1 cellular context compared by ENCODE assay signal in the genomic region with DNA sequence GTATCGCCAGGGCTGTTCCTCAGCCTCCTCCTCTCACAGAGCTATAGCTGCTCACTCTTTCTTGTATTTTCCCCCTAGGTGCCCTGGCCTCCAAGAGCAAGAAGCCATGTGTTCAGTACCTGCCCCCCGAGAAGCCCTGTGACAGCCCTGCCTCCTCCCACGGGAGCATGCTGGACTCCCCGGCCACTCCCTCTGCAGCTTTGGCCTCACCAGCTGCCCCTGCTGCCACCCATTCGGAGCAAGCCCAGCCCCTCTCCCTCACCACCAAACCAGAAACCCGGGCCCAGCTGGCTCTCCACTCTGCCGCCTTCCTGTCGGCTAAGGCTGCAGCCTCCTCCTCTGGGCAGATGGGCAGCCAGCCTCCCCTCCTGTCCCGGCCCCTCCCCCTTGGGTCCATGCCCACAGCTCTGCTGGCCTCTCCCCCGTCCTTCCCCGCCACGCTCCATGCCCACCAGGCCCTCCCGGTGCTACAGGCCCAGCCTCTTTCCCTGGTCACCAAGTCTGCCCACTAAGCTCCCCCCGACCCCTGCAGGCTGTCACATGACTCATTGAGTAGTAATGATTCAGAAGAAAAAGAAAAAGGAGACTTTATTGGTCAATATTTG.
TF ChIP-seq lines count a peak whose summit lies in the region.

No MANE protein-coding gene starts in this region.

TF ChIP-seq in HepG2, 621 proteins besides CTCF, POLR2A, EP300 and RAD21 (continued from another document and continues in another):
- TF ChIP-seq ZIK1 (CRISPR knock-in tag; IDR thresholded peaks at IDR 0.05; ENCODE audit: borderline replicate concordance, low read depth): no peak
- TF ChIP-seq ZNF589 (CRISPR knock-in tag; conservative IDR thresholded peaks at IDR 0.05): no peak
- TF ChIP-seq IKZF5 (CRISPR knock-in tag; IDR thresholded peaks at IDR 0.05): peak; percentile 35; the same call in 1 of the 2 replicates
- 0 out of 2 replicates have a peak, but pooled peaks have one; percentile 31 for TF ChIP-seq ZMYM4 (CRISPR knock-in tag; IDR thresholded peaks at IDR 0.05)
- TF ChIP-seq ZNF333 (CRISPR knock-in tag; IDR thresholded peaks at IDR 0.05; ENCODE audit: borderline replicate concordance): peak; percentile 43; the same call in 1 of the 2 replicates
- TF ChIP-seq KLF16 (CRISPR knock-in tag; IDR thresholded peaks at IDR 0.05): 0 out of 4 replicates have a peak, but pooled peaks of 1 of the 2 experiments have one; percentile 23
- peak; percentile 58 for TF ChIP-seq HNRNPLL (IDR thresholded peaks at IDR 0.05; ENCODE audit: low read depth, low read length, poor library complexity, severe bottlenecking)
- TF ChIP-seq ZNF20 (CRISPR knock-in tag; IDR thresholded peaks at IDR 0.05): no peak
- no peak for TF ChIP-seq PHF20 (CRISPR knock-in tag; IDR thresholded peaks at IDR 0.05)
- TF ChIP-seq ZNF33A (CRISPR knock-in tag; IDR thresholded peaks at IDR 0.05; ENCODE audit: borderline replicate concordance): no peak
- TF ChIP-seq NFE2L1 (CRISPR knock-in tag; IDR thresholded peaks at IDR 0.05; ENCODE audit: borderline replicate concordance): no peak
- no peak for TF ChIP-seq SP1 (IDR thresholded peaks at IDR 0.05)
- TF ChIP-seq SP1 (CRISPR knock-in tag; IDR thresholded peaks at IDR 0.05): 0 out of 2 replicates have a peak, but pooled peaks have one; percentile 41
- no peak; the same call in 1 of the 2 replicates for TF ChIP-seq PHF8 (CRISPR knock-in tag; IDR thresholded peaks at IDR 0.05)
- TF ChIP-seq, protein P1, sequence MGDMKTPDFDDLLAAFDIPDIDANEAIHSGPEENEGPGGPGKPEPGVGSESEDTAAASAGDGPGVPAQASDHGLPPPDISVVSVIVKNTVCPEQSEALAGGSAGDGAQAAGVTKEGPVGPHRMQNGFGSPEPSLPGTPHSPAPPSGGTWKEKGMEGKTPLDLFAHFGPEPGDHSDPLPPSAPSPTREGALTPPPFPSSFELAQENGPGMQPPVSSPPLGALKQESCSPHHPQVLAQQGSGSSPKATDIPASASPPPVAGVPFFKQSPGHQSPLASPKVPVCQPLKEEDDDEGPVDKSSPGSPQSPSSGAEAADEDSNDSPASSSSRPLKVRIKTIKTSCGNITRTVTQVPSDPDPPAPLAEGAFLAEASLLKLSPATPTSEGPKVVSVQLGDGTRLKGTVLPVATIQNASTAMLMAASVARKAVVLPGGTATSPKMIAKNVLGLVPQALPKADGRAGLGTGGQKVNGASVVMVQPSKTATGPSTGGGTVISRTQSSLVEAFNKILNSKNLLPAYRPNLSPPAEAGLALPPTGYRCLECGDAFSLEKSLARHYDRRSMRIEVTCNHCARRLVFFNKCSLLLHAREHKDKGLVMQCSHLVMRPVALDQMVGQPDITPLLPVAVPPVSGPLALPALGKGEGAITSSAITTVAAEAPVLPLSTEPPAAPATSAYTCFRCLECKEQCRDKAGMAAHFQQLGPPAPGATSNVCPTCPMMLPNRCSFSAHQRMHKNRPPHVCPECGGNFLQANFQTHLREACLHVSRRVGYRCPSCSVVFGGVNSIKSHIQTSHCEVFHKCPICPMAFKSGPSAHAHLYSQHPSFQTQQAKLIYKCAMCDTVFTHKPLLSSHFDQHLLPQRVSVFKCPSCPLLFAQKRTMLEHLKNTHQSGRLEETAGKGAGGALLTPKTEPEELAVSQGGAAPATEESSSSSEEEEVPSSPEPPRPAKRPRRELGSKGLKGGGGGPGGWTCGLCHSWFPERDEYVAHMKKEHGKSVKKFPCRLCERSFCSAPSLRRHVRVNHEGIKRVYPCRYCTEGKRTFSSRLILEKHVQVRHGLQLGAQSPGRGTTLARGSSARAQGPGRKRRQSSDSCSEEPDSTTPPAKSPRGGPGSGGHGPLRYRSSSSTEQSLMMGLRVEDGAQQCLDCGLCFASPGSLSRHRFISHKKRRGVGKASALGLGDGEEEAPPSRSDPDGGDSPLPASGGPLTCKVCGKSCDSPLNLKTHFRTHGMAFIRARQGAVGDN (CRISPR knock-in tag; IDR thresholded peaks at IDR 0.05): peak; percentile 86
- TF ChIP-seq EED (CRISPR knock-in tag; IDR thresholded peaks at IDR 0.05): 0 out of 2 replicates have a peak, but pooled peaks have one; percentile 50
- TF ChIP-seq, protein P2, sequence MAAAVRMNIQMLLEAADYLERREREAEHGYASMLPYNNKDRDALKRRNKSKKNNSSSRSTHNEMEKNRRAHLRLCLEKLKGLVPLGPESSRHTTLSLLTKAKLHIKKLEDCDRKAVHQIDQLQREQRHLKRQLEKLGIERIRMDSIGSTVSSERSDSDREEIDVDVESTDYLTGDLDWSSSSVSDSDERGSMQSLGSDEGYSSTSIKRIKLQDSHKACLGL (CRISPR knock-in tag; IDR thresholded peaks at IDR 0.05): peak; percentile 56; the same call in 1 of the 2 replicates
- TF ChIP-seq ZNF775 (CRISPR knock-in tag; IDR thresholded peaks at IDR 0.05; ENCODE audit: borderline replicate concordance): no peak
- peak; percentile 51; the same call in 1 of the 2 replicates for TF ChIP-seq THAP9 (CRISPR knock-in tag; IDR thresholded peaks at IDR 0.05; ENCODE audit: borderline replicate concordance)
- TF ChIP-seq GABPA (IDR thresholded peaks at IDR 0.05; ENCODE audit: low read depth, low read length): no peak
- no peak for TF ChIP-seq GABPA (CRISPR knock-in tag; IDR thresholded peaks at IDR 0.05; ENCODE audit: low read depth)
- TF ChIP-seq XRCC5 (optimal IDR thresholded peaks at IDR 0.05; ENCODE audit: low read length): peak; percentile 28
- TF ChIP-seq ARNT2 (CRISPR knock-in tag; IDR thresholded peaks at IDR 0.05; ENCODE audit: low read depth): peak; percentile 45; the same call in 1 of the 2 replicates
- TF ChIP-seq MZF1 (CRISPR knock-in tag; IDR thresholded peaks at IDR 0.05; ENCODE audit: borderline replicate concordance): no peak
- TF ChIP-seq ZNF292 (CRISPR knock-in tag; IDR thresholded peaks at IDR 0.05; ENCODE audit: borderline replicate concordance, low read depth): peak; percentile 32; the same call in 1 of the 2 replicates
- no peak for TF ChIP-seq ZNF780A (CRISPR knock-in tag; IDR thresholded peaks at IDR 0.05)
- no peak for TF ChIP-seq EEA1 (CRISPR knock-in tag; IDR thresholded peaks at IDR 0.05; ENCODE audit: borderline replicate concordance)
- no peak for TF ChIP-seq ZBTB44 (CRISPR knock-in tag; IDR thresholded peaks at IDR 0.05)
- TF ChIP-seq PITX1 (CRISPR knock-in tag; IDR thresholded peaks at IDR 0.05): no peak
- TF ChIP-seq MTA3 (CRISPR knock-in tag; IDR thresholded peaks at IDR 0.05): no peak
- no peak for TF ChIP-seq FOXC1 (CRISPR knock-in tag; IDR thresholded peaks at IDR 0.05; ENCODE audit: borderline replicate concordance)
- TF ChIP-seq BHLHE40 (IDR thresholded peaks at IDR 0.05; ENCODE audit: low read length): no peak
- peak; percentile 61; the same call in 1 of the 2 replicates for TF ChIP-seq GABPB1 (CRISPR knock-in tag; IDR thresholded peaks at IDR 0.05)
- peak; percentile 51; the same call in 1 of the 2 replicates for TF ChIP-seq ZBTB38 (CRISPR knock-in tag; IDR thresholded peaks at IDR 0.05)
- no peak for TF ChIP-seq TCF7 (IDR thresholded peaks at IDR 0.05; ENCODE audit: low read depth)
- TF ChIP-seq HDAC2 (CRISPR knock-in tag; IDR thresholded peaks at IDR 0.05): peak; percentile 27; the same call in 1 of the 2 replicates
- TF ChIP-seq USF2 (IDR thresholded peaks at IDR 0.05; ENCODE audit: low read depth, low read length): no peak; the same call in 1 of the 2 replicates
- TF ChIP-seq USF2 (CRISPR knock-in tag; IDR thresholded peaks at IDR 0.05; ENCODE audit: borderline replicate concordance): peak; percentile 62; the same call in 1 of the 2 replicates
- TF ChIP-seq DPF2 (CRISPR knock-in tag; IDR thresholded peaks at IDR 0.05; ENCODE audit: borderline replicate concordance, low read depth): no peak
- no peak for TF ChIP-seq ZNF558 (CRISPR knock-in tag; IDR thresholded peaks at IDR 0.05; ENCODE audit: borderline replicate concordance)
- TF ChIP-seq SSRP1 (CRISPR knock-in tag; IDR thresholded peaks at IDR 0.05): no peak
- TF ChIP-seq ZNF549 (CRISPR knock-in tag; IDR thresholded peaks at IDR 0.05): no peak
- TF ChIP-seq MYC (CRISPR knock-in tag; IDR thresholded peaks at IDR 0.05; ENCODE audit: borderline replicate concordance): peak; percentile 68; the same call in 1 of the 2 replicates
- TF ChIP-seq, protein P3, sequence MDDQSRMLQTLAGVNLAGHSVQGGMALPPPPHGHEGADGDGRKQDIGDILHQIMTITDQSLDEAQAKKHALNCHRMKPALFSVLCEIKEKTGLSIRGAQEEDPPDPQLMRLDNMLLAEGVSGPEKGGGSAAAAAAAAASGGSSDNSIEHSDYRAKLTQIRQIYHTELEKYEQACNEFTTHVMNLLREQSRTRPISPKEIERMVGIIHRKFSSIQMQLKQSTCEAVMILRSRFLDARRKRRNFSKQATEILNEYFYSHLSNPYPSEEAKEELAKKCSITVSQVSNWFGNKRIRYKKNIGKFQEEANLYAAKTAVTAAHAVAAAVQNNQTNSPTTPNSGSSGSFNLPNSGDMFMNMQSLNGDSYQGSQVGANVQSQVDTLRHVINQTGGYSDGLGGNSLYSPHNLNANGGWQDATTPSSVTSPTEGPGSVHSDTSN (CRISPR knock-in tag; IDR thresholded peaks at IDR 0.05; ENCODE audit: borderline replicate concordance): no peak
- TF ChIP-seq, protein P4, sequence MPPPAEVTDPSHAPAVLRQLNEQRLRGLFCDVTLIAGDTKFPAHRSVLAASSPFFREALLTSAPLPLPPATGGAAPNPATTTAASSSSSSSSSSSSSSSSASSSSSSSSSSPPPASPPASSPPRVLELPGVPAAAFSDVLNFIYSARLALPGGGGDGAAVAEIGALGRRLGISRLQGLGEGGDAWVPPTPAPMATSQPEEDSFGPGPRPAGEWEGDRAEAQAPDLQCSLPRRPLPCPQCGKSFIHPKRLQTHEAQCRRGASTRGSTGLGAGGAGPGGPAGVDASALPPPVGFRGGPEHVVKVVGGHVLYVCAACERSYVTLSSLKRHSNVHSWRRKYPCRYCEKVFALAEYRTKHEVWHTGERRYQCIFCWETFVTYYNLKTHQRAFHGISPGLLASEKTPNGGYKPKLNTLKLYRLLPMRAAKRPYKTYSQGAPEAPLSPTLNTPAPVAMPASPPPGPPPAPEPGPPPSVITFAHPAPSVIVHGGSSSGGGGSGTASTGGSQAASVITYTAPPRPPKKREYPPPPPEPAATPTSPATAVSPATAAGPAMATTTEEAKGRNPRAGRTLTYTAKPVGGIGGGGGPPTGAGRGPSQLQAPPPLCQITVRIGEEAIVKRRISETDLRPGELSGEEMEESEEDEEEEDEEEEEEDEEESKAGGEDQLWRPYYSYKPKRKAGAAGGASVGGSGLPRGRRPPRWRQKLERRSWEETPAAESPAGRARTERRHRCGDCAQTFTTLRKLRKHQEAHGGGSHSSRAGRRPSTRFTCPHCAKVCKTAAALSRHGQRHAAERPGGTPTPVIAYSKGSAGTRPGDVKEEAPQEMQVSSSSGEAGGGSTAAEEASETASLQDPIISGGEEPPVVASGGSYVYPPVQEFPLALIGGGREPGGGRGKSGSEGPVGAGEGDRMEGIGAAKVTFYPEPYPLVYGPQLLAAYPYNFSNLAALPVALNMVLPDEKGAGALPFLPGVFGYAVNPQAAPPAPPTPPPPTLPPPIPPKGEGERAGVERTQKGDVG (CRISPR knock-in tag; IDR thresholded peaks at IDR 0.05; ENCODE audit: borderline replicate concordance): no peak
- TF ChIP-seq STAT5B (CRISPR knock-in tag; IDR thresholded peaks at IDR 0.05): no peak
- TF ChIP-seq ZNF850 (CRISPR knock-in tag; conservative IDR thresholded peaks at IDR 0.05): no peak
